ENCODE assay signal across 12 cellular contexts in the genomic region with DNA sequence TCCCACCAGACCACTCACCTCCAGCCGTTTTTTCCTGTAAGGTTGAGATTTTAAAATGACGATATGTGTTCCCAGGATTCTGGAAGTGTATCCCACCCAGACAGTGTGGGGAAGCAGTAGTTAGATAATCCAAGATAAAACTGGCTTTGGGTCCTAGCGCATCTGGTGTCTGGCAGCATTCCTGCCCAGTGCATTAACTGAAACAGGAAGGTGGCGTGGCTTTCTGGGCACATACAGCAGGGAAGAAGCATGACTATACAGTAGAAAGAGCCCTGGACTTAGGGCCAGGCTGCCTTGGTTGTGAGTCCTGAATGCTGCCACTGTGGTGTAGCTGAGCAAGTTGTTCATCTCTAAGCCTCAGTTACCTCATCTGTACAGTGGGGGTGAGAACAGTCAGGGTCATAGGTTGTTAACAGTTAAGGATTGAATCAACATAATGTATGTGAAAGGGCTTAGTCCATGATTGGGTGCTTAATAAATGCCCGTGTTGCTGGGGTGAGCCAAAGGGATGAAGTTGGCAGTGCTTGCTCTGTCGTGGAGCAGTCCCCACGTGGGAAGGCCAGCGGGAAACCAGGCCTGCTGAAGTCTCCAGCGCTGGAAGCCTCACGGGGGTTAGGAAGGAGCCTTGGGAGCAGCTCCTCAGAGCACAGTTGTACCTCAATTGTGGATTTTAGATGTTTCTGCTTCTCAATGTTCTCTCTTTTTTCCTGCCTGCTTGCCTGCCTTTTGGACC. TPM values are rescaled to one million over a fixed set of nuclear protein-coding genes. Genes with fewer than 3 reads are reported as not detected.
DNase-seq lines count a peak whose midpoint lies in the region; ATAC-seq, FAIRE-seq and TF ChIP-seq lines count a peak whose summit lies in the region.
"Had no signal": no experiment of that assay in that cellular context is flagged by ENCODE, and none has a peak within 500 bp of the region (broad histone marks: within the 10 kb centered on the region; RNA-seq: fewer than 3 reads in every experiment).

No MANE protein-coding gene starts in this region.

- peaks cover 42% of the 10 kb centered on the region for H3K4me1 ChIP-seq in skeletal muscle satellite cell (ENCODE audit: control insufficient read depth, insufficient read depth, low read length)

- peaks cover 73% of the 10 kb centered on the region for H3K36me3 Mint-ChIP-seq in activated CD8-positive, alpha-beta memory T cell treated with anti-CD3 and anti-CD28 coated beads, Interleukin-2, amount 10 ng/mL, durations not matched to agents 7 days and 5 days
- H3K36me3 Mint-ChIP-seq in T-helper 2 cell treated with Interferon-gamma antibody and Interleukin-4, amounts not matched to agents 5 μg/mL and 100 μg/mL, for 36 hours (ENCODE audit: low read depth) = peaks cover 77% of the 10 kb centered on the region

- peak overlapping the region in 58 of 59 donors; percentile 16 to 97 (median 90) for H3K27ac ChIP-seq in dorsolateral prefrontal cortex

- intact Hi-C loops in dorsolateral prefrontal cortex (cut with DNase I) = no loop called here

- no peaks in the 10 kb centered on the region for H3K9me3 ChIP-seq in skeletal muscle satellite cell (replicated peaks; ENCODE audit: low read length)
- H3K9me3 ChIP-seq: mucosa of descending colon had no signal

- no peak overlapping the region for H3K4me3 ChIP-seq in dorsolateral prefrontal cortex
- no peak overlapping the region for H3K4me3 ChIP-seq in skeletal muscle satellite cell (ENCODE audit: low read length)
- H3K4me3 ChIP-seq: mucosa of descending colon, skin epidermis had no signal

- FAIRE-seq in GM12891 (lab: Jason Lieb, UNC) = no peak

- peak overlapping the region; percentile 74 for H3K27ac Mint-ChIP-seq in activated CD8-positive, alpha-beta memory T cell treated with anti-CD3 and anti-CD28 coated beads, Interleukin-2, amount 10 ng/mL, durations not matched to agents 7 days and 5 days
- H3K27ac Mint-ChIP-seq in T-helper 2 cell treated with Interferon-gamma antibody and Interleukin-4, amounts not matched to agents 5 μg/mL and 100 μg/mL, for 36 hours = peak overlapping the region; percentile 8

- H3K9ac ChIP-seq in skeletal muscle satellite cell (ENCODE audit: low read depth, low read length) = peak overlapping the region; percentile 60

- TF ChIP-seq CTCF in dorsolateral prefrontal cortex (IDR thresholded peaks at IDR 0.05 in 54 of 56, conservative IDR thresholded peaks at IDR 0.05 in 2 of 56; ENCODE audit: low read depth in 1 of 56, partially characterized antibody in 56 of 56) = no peak

- H3K9me3 Mint-ChIP-seq in activated CD8-positive, alpha-beta memory T cell treated with anti-CD3 and anti-CD28 coated beads, Interleukin-2, amount 10 ng/mL, durations not matched to agents 7 days and 5 days (ENCODE audit: low read depth) = no peaks in the 10 kb centered on the region
- no peaks in the 10 kb centered on the region for H3K9me3 Mint-ChIP-seq in T-helper 2 cell treated with Interferon-gamma antibody and Interleukin-4, amounts not matched to agents 5 μg/mL and 100 μg/mL, for 36 hours

- no peak for DNase-seq in activated CD8-positive, alpha-beta memory T cell treated with anti-CD3 and anti-CD28 coated beads, Interleukin-2, amount 10 ng/mL, durations not matched to agents 7 days and 5 days
- no peak for DNase-seq in activated CD8-positive, alpha-beta memory T cell treated with anti-CD3 and anti-CD28 coated beads for 24 hours
- no peak for DNase-seq in T-helper 2 cell treated with Interferon-gamma antibody and Interleukin-4, amounts not matched to agents 5 μg/mL and 100 μg/mL, for 36 hours (ENCODE audit: low spot score)
- DNase-seq in dorsolateral prefrontal cortex (no peak), GM12891 (ENCODE audit: insufficient read length, low spot score) (no peak), GM19238 (ENCODE audit: insufficient read length, low spot score) (no peak)
- DNase-seq: GF-D8, mucosa of descending colon, NCI-H187 had no signal

- peaks cover 91% of the 10 kb centered on the region for H3K36me3 ChIP-seq in skeletal muscle satellite cell (ENCODE audit: insufficient read depth, low read length)

- no peak for TF ChIP-seq POLR2A in GM12891 (IDR thresholded peaks at IDR 0.05; ENCODE audit: low read depth, low read length)

- H3K4me3 Mint-ChIP-seq in activated CD8-positive, alpha-beta memory T cell treated with anti-CD3 and anti-CD28 coated beads, Interleukin-2, amount 10 ng/mL, durations not matched to agents 7 days and 5 days = no peak overlapping the region
- no peak overlapping the region for H3K4me3 Mint-ChIP-seq in T-helper 2 cell treated with Interferon-gamma antibody and Interleukin-4, amounts not matched to agents 5 μg/mL and 100 μg/mL, for 36 hours

- CTCF ChIA-PET in activated CD8-positive, alpha-beta memory T cell treated with anti-CD3 and anti-CD28 coated beads, Interleukin-2, amount 10 ng/mL, durations not matched to agents 7 days and 5 days (lab: Charles Lee) = no interaction called here

- H3K27me3 Mint-ChIP-seq in activated CD8-positive, alpha-beta memory T cell treated with anti-CD3 and anti-CD28 coated beads, Interleukin-2, amount 10 ng/mL, durations not matched to agents 7 days and 5 days = no peaks in the 10 kb centered on the region
- H3K27me3 Mint-ChIP-seq in T-helper 2 cell treated with Interferon-gamma antibody and Interleukin-4, amounts not matched to agents 5 μg/mL and 100 μg/mL, for 36 hours (ENCODE audit: low read depth) = no peaks in the 10 kb centered on the region

- H3K4me2 ChIP-seq in skeletal muscle satellite cell (ENCODE audit: low read length) = peak overlapping the region; percentile 57

- H3K27me3 ChIP-seq in dorsolateral prefrontal cortex = no peaks in the 10 kb centered on the region
- H3K27me3 ChIP-seq in skeletal muscle satellite cell (ENCODE audit: control insufficient read depth, insufficient read depth, low read length) = no peaks in the 10 kb centered on the region

- ATAC-seq in activated CD8-positive, alpha-beta memory T cell treated with anti-CD3 and anti-CD28 coated beads, Interleukin-2, amount 10 ng/mL, durations not matched to agents 7 days and 5 days = no peak
- ATAC-seq in HG03439 (IDR thresholded peaks at IDR 0.05; ENCODE audit: unreplicated experiment) = no peak
- ATAC-seq: mucosa of descending colon had no signal

- peaks cover 68% of the 10 kb centered on the region for H3K4me1 Mint-ChIP-seq in activated CD8-positive, alpha-beta memory T cell treated with anti-CD3 and anti-CD28 coated beads, Interleukin-2, amount 10 ng/mL, durations not matched to agents 7 days and 5 days
- peaks cover 46% of the 10 kb centered on the region for H3K4me1 Mint-ChIP-seq in T-helper 2 cell treated with Interferon-gamma antibody and Interleukin-4, amounts not matched to agents 5 μg/mL and 100 μg/mL, for 36 hours (ENCODE audit: low read depth)

TF ChIP-seq in GM12891, 5 proteins besides CTCF, POLR2A, EP300 and RAD21:
- TF ChIP-seq POLR2AphosphoS5 (IDR thresholded peaks at IDR 0.05; ENCODE audit: low read depth, low read length) = no peak
- TF ChIP-seq PAX5 (IDR thresholded peaks at IDR 0.05; ENCODE audit: insufficient read depth, low read length, severe bottlenecking) = no peak
- no peak for TF ChIP-seq POU2F2 (IDR thresholded peaks at IDR 0.05; ENCODE audit: low read depth, low read length)
- TF ChIP-seq TAF1 (IDR thresholded peaks at IDR 0.05; ENCODE audit: low read depth, low read length) = no peak
- no peak for TF ChIP-seq SPI1 (IDR thresholded peaks at IDR 0.05; ENCODE audit: low read depth, low read length)

RNA-seq across cellular contexts. Expression of a gene that starts 18.0 kb away (rescaled TPM):
- 100 to 1,000 TPM; 156 to 177 TPM for total RNA-seq in activated CD8-positive, alpha-beta memory T cell treated with anti-CD3 and anti-CD28 coated beads, Interleukin-2, amount 10 ng/mL, durations not matched to agents 7 days and 5 days
- total RNA-seq in dorsolateral prefrontal cortex = 100 to 1,000 TPM in 119 of 120 experiments, 10 to 100 TPM in 1; 76.4 to 215 (median 173) TPM
- total RNA-seq in skeletal muscle satellite cell (2012; rRNA removed) = 248 and 256 TPM in 2 replicates
- 161 TPM for polyA plus RNA-seq in GM12891 (2012; ENCODE audit: low read depth, missing spikeins)

RNA-seq across cellular contexts. Expression of a gene that starts 39.5 kb away (rescaled TPM):
- under 1 TPM in 1 of 2 experiments, not detected in 1; 0.15 TPM for total RNA-seq in activated CD8-positive, alpha-beta memory T cell treated with anti-CD3 and anti-CD28 coated beads, Interleukin-2, amount 10 ng/mL, durations not matched to agents 7 days and 5 days
- 1 to 10 TPM in 12 of 120 experiments, under 1 TPM in 83, not detected in 25; 0.19 to 3.6 (median 0.52) TPM for total RNA-seq in dorsolateral prefrontal cortex
- 0.25 and 1.1 TPM in 2 replicates for total RNA-seq in skeletal muscle satellite cell (2012; rRNA removed)
- polyA plus RNA-seq in GM12891 (2012; ENCODE audit: low read depth, missing spikeins) = not detected

RNA-seq across cellular contexts. Expression of a gene that starts 49.6 kb away (rescaled TPM):
- 10 to 100 TPM; 17.3 to 19.6 TPM for total RNA-seq in activated CD8-positive, alpha-beta memory T cell treated with anti-CD3 and anti-CD28 coated beads, Interleukin-2, amount 10 ng/mL, durations not matched to agents 7 days and 5 days
- total RNA-seq in dorsolateral prefrontal cortex = 10 to 100 TPM; 14.4 to 29.7 (median 22.9) TPM
- total RNA-seq in skeletal muscle satellite cell (2012; rRNA removed) = 18.3 and 19.2 TPM in 2 replicates
- polyA plus RNA-seq in GM12891 (2012; ENCODE audit: low read depth, missing spikeins) = 3.9 TPM
